In the genomic region with DNA sequence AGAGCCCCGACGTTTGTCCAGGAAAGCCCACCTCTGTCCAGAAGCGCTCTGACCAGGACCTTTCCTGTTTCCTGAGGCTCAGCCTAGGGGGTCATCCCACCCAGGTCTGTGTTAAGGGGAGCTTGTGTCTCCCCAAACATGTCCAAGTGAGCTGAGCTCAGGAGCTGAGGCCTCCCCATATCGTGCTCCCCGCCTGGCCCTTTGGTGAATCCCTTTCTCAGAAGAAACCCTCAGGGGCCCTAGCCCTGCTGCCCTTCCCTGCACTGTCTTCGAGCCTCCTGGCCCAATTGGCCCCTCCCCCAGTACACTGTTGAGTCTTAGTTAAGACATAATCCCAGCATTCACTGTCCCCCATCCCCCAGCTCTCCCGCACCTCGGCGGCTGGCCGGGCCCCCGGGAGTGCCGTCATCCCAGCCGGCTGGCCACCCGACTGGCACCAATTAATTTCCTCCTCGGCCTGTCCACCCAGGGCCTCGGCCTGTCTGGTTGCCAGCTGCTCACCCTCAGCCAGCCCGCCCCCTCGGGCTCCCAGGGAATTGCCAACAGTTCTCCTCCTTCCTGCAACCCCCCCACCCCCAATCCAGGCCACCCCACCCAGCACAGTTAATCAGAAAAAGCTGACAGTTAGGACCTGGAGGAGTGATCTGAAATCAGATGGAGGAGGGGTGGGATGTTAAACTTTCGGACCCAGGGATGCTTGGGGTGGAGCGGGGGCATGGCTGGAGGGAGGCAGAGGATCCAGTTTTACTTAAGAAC, we compare ENCODE assay signal across 8 cellular contexts. TPM values are rescaled to one million over a fixed set of nuclear protein-coding genes. Genes with fewer than 3 reads are reported as not detected.
DNase-seq lines count a peak whose midpoint lies in the region; TF ChIP-seq lines count a peak whose summit lies in the region.

No MANE protein-coding gene starts in this region.

- H3K9me3 ChIP-seq in Caco-2 = no peaks in the 10 kb centered on the region

- no peaks in the 10 kb centered on the region for H3K27me3 ChIP-seq in Caco-2 (replicated peaks; ENCODE audit: control insufficient read depth, insufficient read depth, low read length)

- no peak for TF ChIP-seq CTCF in Caco-2 (IDR thresholded peaks at IDR 0.05; ENCODE audit: insufficient read depth in 1 of 2, low read depth in 1 of 2, low read length in 1 of 2, severe bottlenecking in 1 of 2, unreplicated experiment in 1 of 2)

- POLR2A ChIA-PET in Caco-2 (lab: Charles Lee) = interaction anchor here (0.6 to 3.4 kb wide), 8 partner anchors 8 to 973 kb away, joined by 3 to 29 read pairs (median 4); partner anchors contain the start of gene NACC1

- H3K27ac ChIP-seq in caudate nucleus (ENCODE audit: low read depth, low read length) (peak overlapping the region; percentile 86), skin epidermis (peak overlapping the region; percentile 64 to 97 (median 94))

- H3K4me1 ChIP-seq in Caco-2 = peaks cover 44% of the 10 kb centered on the region

- no TSS peak for BruUV-seq in Caco-2 (replicated peaks; lab: Mats Ljungman, UMichigan)

- H3K36me3 Mint-ChIP-seq in Caco-2 (ENCODE audit: insufficient read depth, unreplicated experiment) = peaks cover 25% of the 10 kb centered on the region
- peaks cover 10% of the 10 kb centered on the region for H3K36me3 Mint-ChIP-seq in T-helper 2 cell treated with Interferon-gamma antibody and Interleukin-4, amounts not matched to agents 5 μg/mL and 100 μg/mL, for 36 hours (ENCODE audit: low read depth)

- peaks cover 14% of the 10 kb centered on the region for H3K4me1 Mint-ChIP-seq in Caco-2 (ENCODE audit: low read depth, unreplicated experiment)
- peaks cover 51% of the 10 kb centered on the region for H3K4me1 Mint-ChIP-seq in T-helper 2 cell treated with Interferon-gamma antibody and Interleukin-4, amounts not matched to agents 5 μg/mL and 100 μg/mL, for 36 hours (ENCODE audit: low read depth)

- peak overlapping the region; percentile 79 for H3K4me3 Mint-ChIP-seq in Caco-2 (ENCODE audit: unreplicated experiment)
- peak overlapping the region; percentile 90 for H3K4me3 Mint-ChIP-seq in T-helper 2 cell treated with Interferon-gamma antibody and Interleukin-4, amounts not matched to agents 5 μg/mL and 100 μg/mL, for 36 hours

- CTCF ChIA-PET in Caco-2 (lab: Charles Lee) = interaction anchor here (1.1 to 2.1 kb wide), 4 partner anchors 9 to 186 kb away, joined by 3 to 9 read pairs (median 6); partner anchors contain the start of genes IER2 and STX10

- DNase-seq in Caco-2 = peak; percentile 80 to 90
- no peak for DNase-seq in Jurkat, Clone E6-1 (ENCODE audit: low read depth, low spot score)
- peak; percentile 58 for DNase-seq in T-helper 2 cell treated with Interferon-gamma antibody and Interleukin-4, amounts not matched to agents 5 μg/mL and 100 μg/mL, for 36 hours (ENCODE audit: low spot score)
- DNase-seq in caudate nucleus (lab: John Stamatoyannopoulos, UW) = peak in 36 of 61 donors; percentile 8 to 82 (median 36)
- peak; percentile 74 for DNase-seq in iris pigment epithelial cell (ENCODE audit: low read depth)
- DNase-seq in NCI-H446 (lab: John Stamatoyannopoulos, UW) = no peak
- DNase-seq in cerebellum (ENCODE audit: low spot score) = no peak

- H3K9me3 Mint-ChIP-seq in Caco-2 (ENCODE audit: unreplicated experiment) = no peaks in the 10 kb centered on the region
- no peaks in the 10 kb centered on the region for H3K9me3 Mint-ChIP-seq in T-helper 2 cell treated with Interferon-gamma antibody and Interleukin-4, amounts not matched to agents 5 μg/mL and 100 μg/mL, for 36 hours

- H3K27ac Mint-ChIP-seq in Caco-2 (ENCODE audit: unreplicated experiment) = peak overlapping the region; percentile 93
- H3K27ac Mint-ChIP-seq in T-helper 2 cell treated with Interferon-gamma antibody and Interleukin-4, amounts not matched to agents 5 μg/mL and 100 μg/mL, for 36 hours = peak overlapping the region; percentile 98

- H3K4me3 ChIP-seq in Caco-2 (ENCODE audit: low read depth, low read length) (peak overlapping the region; percentile 48), skin epidermis (peak overlapping the region; percentile 4 to 32 (median 23))
- H3K4me3 ChIP-seq in Jurkat, Clone E6-1 (ENCODE audit: low read length) = peak overlapping the region; percentile 51

- no peaks in the 10 kb centered on the region for H3K36me3 ChIP-seq in Caco-2 (ENCODE audit: control insufficient read depth, insufficient read depth, low read length)

- intact Hi-C loops in Caco-2 (cut with micrococcal nuclease; ENCODE audit: unreplicated experiment) = loop anchor here (1.0 to 5.0 kb wide), 3 partner anchors 8 to 69 kb away; partner anchors contain the start of genes IER2 and STX10

- H3K27me3 Mint-ChIP-seq in Caco-2 (ENCODE audit: insufficient read depth, unreplicated experiment) = no peaks in the 10 kb centered on the region
- no peaks in the 10 kb centered on the region for H3K27me3 Mint-ChIP-seq in T-helper 2 cell treated with Interferon-gamma antibody and Interleukin-4, amounts not matched to agents 5 μg/mL and 100 μg/mL, for 36 hours (ENCODE audit: low read depth)

RNA-seq across cellular contexts. Expression of gene IER2, which starts 13.6 kb away (rescaled TPM):
- total RNA-seq in Caco-2 (2022) (72.0 and 72.4 TPM in 2 replicates), cerebellum (10.3 TPM)
- polyA plus RNA-seq in Jurkat, Clone E6-1 (2012; ENCODE audit: insufficient read depth, insufficient read length) = 52.0 TPM

RNA-seq across cellular contexts. Expression of gene STX10, which starts 13.6 kb away (rescaled TPM):
- total RNA-seq in Caco-2 (2022) (19.3 and 26.4 TPM in 2 replicates), cerebellum (19.7 TPM)
- polyA plus RNA-seq in Jurkat, Clone E6-1 (2012; ENCODE audit: insufficient read depth, insufficient read length) = 137 TPM

RNA-seq across cellular contexts. Expression of gene NACC1, which starts 45.7 kb away (rescaled TPM):
- total RNA-seq in Caco-2 (2022) = 89.6 and 92.7 TPM in 2 replicates
- polyA plus RNA-seq in Jurkat, Clone E6-1 (2012; ENCODE audit: insufficient read depth, insufficient read length) = 24.0 TPM
- 10.5 TPM for total RNA-seq in cerebellum

RNA-seq across cellular contexts. Expression of gene TRMT1, which starts 47.2 kb away (rescaled TPM):
- total RNA-seq in Caco-2 (2022) = 42.6 and 46.4 TPM in 2 replicates
- polyA plus RNA-seq in Jurkat, Clone E6-1 (2012; ENCODE audit: insufficient read depth, insufficient read length) = 52.9 TPM
- total RNA-seq in cerebellum = 14.1 TPM

Comparison
In these comparisons a context has a peak if more than half of its experiments do, and no peak if none do; other contexts are left out.
1. DNase-seq: peak in Caco-2 (2 of 2), T-helper 2 cell treated with Interferon-gamma antibody and Interleukin-4, amounts not matched to agents 5 μg/mL and 100 μg/mL, for 36 hours (single experiment), caudate nucleus (36 of 61) and iris pigment epithelial cell (single experiment); none in Jurkat, Clone E6-1 (single experiment), NCI-H446 (0 of 2) and cerebellum (single experiment).
2. Peak in every context shown above with its lines, with median percentiles within 50 percentile points of each other: H3K4me3 ChIP-seq.